ENCODE assay signal across 8 cellular contexts in the genomic region with DNA sequence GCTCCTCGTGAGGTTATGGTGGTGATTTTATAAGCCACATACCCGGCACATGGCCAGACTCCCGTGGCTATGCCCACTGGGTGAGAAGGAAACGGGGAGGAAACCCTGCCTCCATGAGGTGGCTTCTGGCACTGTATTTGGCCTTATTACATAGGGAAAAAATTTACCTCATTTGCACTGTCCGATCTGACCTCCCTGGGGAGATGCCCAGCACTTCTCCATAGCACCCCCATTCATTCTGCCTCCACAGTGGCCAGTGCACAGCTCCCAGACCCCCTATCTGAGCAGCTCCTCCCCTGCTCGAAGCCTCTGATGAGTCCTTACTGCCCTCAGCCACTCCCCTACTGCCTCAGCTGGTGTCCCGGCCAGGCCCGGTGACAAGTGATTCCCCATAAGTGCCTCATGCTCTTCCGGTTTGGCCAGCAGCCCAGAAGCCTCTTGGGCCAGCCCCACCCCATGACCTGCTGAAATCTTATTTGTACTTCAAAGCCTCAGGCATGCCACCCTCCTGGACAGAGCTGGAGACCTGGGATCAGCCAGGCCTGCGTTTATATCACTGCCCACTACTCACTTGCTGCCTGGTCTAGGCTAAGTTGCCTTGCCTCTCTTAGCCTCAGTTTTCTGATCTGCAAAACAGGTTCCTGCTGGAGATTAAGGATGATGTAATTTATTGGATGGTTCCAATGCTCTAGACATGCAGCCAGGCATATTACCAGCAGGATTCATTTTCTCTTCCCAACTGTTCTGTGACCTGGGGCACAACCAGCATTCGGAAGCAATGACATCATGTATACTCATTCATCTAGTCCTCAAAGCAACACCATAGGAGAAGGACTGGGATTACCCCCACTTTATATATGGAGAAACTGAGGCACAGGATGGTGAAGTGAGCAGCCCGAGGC. TPM values are rescaled to one million over a fixed set of nuclear protein-coding genes. Genes with fewer than 3 reads are reported as not detected.
A peak's percentile ranks its signal among the peaks of the same experiment; 100 is the strongest.
DNase-seq lines count a peak whose midpoint lies in the region; ATAC-seq and TF ChIP-seq lines count a peak whose summit lies in the region.

No MANE protein-coding gene starts in this region.

- intact Hi-C loops in sigmoid colon (cut with DNase I), result no loop called here

- TF ChIP-seq EP300 in sigmoid colon (IDR thresholded peaks at IDR 0.05), result no peak

- no peak overlapping the region for H3K27ac ChIP-seq in foreskin keratinocyte
- no peak overlapping the region for H3K27ac ChIP-seq in sigmoid colon

- peak; percentile 90 for ATAC-seq in GM18511 (IDR thresholded peaks at IDR 0.05; ENCODE audit: unreplicated experiment)
- ATAC-seq in foreskin keratinocyte, result peak; percentile 29
- no peak for ATAC-seq in HG02973 (IDR thresholded peaks at IDR 0.05; ENCODE audit: unreplicated experiment)

- TF ChIP-seq POLR2A in sigmoid colon (IDR thresholded peaks at IDR 0.05), result no peak

- no peaks in the 10 kb centered on the region for H3K9me3 ChIP-seq in sigmoid colon

- TF ChIP-seq CTCF in foreskin keratinocyte (conservative IDR thresholded peaks at IDR 0.05) (peak; percentile 22), sigmoid colon (IDR thresholded peaks at IDR 0.05) (no peak)

- no peaks in the 10 kb centered on the region for H3K36me3 ChIP-seq in sigmoid colon

- in situ Hi-C loops in SK-MEL-5 (cut with HindIII; ENCODE audit: low pct_unique_long_range_greater_than_20kb, low sequenced_read_pairs), result no loop called here

- no peak overlapping the region for H3K4me3 ChIP-seq in sigmoid colon

- no peaks in the 10 kb centered on the region for H3K4me1 ChIP-seq in foreskin keratinocyte
- peaks cover 0 to 14% (median 3%) of the 10 kb centered on the region in 4 donors for H3K4me1 ChIP-seq in sigmoid colon

- H3K27me3 ChIP-seq in foreskin keratinocyte (peaks cover 58% of the 10 kb centered on the region), sigmoid colon (no peaks in the 10 kb centered on the region)

- DNase-seq in Kasumi-1 (lab: John Stamatoyannopoulos, UW), result peak; percentile 52 to 60
- DNase-seq in SK-MEL-5 (ENCODE audit: low read depth, low spot score), result peak; percentile 73
- peak in 1 of 2 donors; percentile 49 for DNase-seq in foreskin keratinocyte
- DNase-seq in sigmoid colon, result peak; percentile 76
- DNase-seq in occipital lobe (lab: John Stamatoyannopoulos, UW), result no peak
- no peak for DNase-seq in germinal center (ENCODE audit: low spot score)

- WGBS in sigmoid colon, 2 donors, result 9 to 38% methylated on average over 12 of the region's 12 CpGs

RNA-seq across cellular contexts. Expression of a gene that starts 30.6 kb away (rescaled TPM):
- 9.4 and 10.2 TPM in 2 replicates for total RNA-seq in SK-MEL-5 (2014; rRNA removed; shearing (Covaris generic))
- 12.6 and 15.9 TPM in 2 replicates for polyA plus RNA-seq in SK-MEL-5 (2015; cell fraction: cytosol; rRNA removed)
- 24.3 and 30.0 TPM in 2 replicates for polyA plus RNA-seq in SK-MEL-5 (2015; cell fraction: nucleus; rRNA removed)
- total RNA-seq in foreskin keratinocyte (13.6 and 14.8 TPM in 2 replicates), sigmoid colon (10 to 100 TPM in 1 of 4 donors, 1 to 10 TPM in 3; 6.4 to 19.1 (median 9.1) TPM), occipital lobe (24.8 TPM)
- polyA plus RNA-seq in foreskin keratinocyte (4.7 and 5.0 TPM in 2 replicates), sigmoid colon (1 to 10 TPM; 2.3 to 8.4 (median 2.4) TPM)

Comparison
In these comparisons a context has a peak if more than half of its experiments do, and no peak if none do; other contexts are left out.
1. DNase-seq: peak in Kasumi-1 (2 of 2), SK-MEL-5 (single experiment) and sigmoid colon (single experiment); none in occipital lobe (single experiment) and germinal center (single experiment).